Comparison of ENCODE assay signal across 28 cellular contexts in the genomic region with DNA sequence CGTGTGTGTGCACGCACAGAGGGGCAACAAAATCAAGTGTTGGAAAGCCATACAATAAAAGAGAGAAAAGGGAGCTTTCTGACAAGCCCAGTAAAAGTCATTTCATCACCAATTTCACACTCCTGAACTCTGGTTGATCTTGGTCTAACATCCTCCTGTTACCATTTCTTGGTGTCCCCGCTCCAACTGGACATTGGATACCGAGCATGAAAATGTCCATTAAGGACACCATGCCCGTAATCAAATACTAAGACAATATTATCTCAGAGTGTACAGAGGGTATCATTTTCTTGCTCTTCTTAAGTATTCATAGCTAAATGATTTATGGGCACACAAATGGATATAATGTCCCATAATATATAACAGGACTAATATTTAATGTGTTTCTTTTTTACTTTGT.
"Had no signal": no experiment of that assay in that cellular context is flagged by ENCODE, and none has a peak within 500 bp of the region (broad histone marks: within the 10 kb centered on the region; RNA-seq: fewer than 3 reads in every experiment).

No MANE protein-coding gene starts in this region.

- H3K36me3 Mint-ChIP-seq: stimulated activated effector memory CD8-positive, alpha-beta T cell treated with anti-CD3 and anti-CD28 coated beads, Interleukin-12 subunit alpha, Interleukin-12 subunit beta, amount 100 ng/mL, for 72 hours; stimulated activated memory B cell treated with anti-CD40 and anti-IgM and Interleukin-4, amounts not matched to agents 10 μg/mL and 1 μg/mL and 100 μg/mL, for 72 hours; stimulated activated naive B cell treated with anti-CD40 and anti-IgM and Interleukin-4, amounts not matched to agents 10 μg/mL and 1 μg/mL and 100 μg/mL, for 72 hours; type B pancreatic cell had no signal

- H3K27ac ChIP-seq: stomach, suprapubic skin, testis, thoracic aorta, thyroid gland, tibial artery, tibial nerve, transverse colon, upper lobe of left lung, upper lobe of right lung, uterus, vagina had no signal

- H3K27ac Mint-ChIP-seq: stimulated activated effector memory CD8-positive, alpha-beta T cell treated with anti-CD3 and anti-CD28 coated beads, Interleukin-12 subunit alpha, Interleukin-12 subunit beta, amount 100 ng/mL, for 72 hours; stimulated activated memory B cell treated with anti-CD40 and anti-IgM and Interleukin-4, amounts not matched to agents 10 μg/mL and 1 μg/mL and 100 μg/mL, for 72 hours; stimulated activated naive B cell treated with anti-CD40 and anti-IgM and Interleukin-4, amounts not matched to agents 10 μg/mL and 1 μg/mL and 100 μg/mL, for 72 hours; stimulated activated naive CD8-positive, alpha-beta T cell treated with anti-CD3 and anti-CD28 coated beads, Interleukin-15, amount 100 ng/mL, for 72 hours; stimulated activated naive CD8-positive, alpha-beta T cell treated with anti-CD3 and anti-CD28 coated beads, Interleukin-15, Interleukin-2, amounts not matched to agents 100 ng/mL and 50 ng/mL, for 24 hours; type B pancreatic cell had no signal

- H3K4me1 Mint-ChIP-seq: stimulated activated effector memory CD8-positive, alpha-beta T cell treated with anti-CD3 and anti-CD28 coated beads, Interleukin-12 subunit alpha, Interleukin-12 subunit beta, amount 100 ng/mL, for 72 hours; stimulated activated memory B cell treated with anti-CD40 and anti-IgM and Interleukin-4, amounts not matched to agents 10 μg/mL and 1 μg/mL and 100 μg/mL, for 72 hours; stimulated activated naive B cell treated with anti-CD40 and anti-IgM and Interleukin-4, amounts not matched to agents 10 μg/mL and 1 μg/mL and 100 μg/mL, for 72 hours; stimulated activated naive CD8-positive, alpha-beta T cell treated with anti-CD3 and anti-CD28 coated beads, Interleukin-15, amount 100 ng/mL, for 72 hours had no signal

- H3K27me3 Mint-ChIP-seq: stimulated activated memory B cell treated with anti-CD40 and anti-IgM and Interleukin-4, amounts not matched to agents 10 μg/mL and 1 μg/mL and 100 μg/mL, for 72 hours; stimulated activated naive CD8-positive, alpha-beta T cell treated with anti-CD3 and anti-CD28 coated beads, Interleukin-15, amount 100 ng/mL, for 72 hours; type B pancreatic cell had no signal

- H3K4me1 ChIP-seq: suprapubic skin, testis, tibial nerve, transverse colon, upper lobe of right lung, uterus had no signal

- H3K27me3 ChIP-seq: stomach, suprapubic skin, testis, thyroid gland, tibial artery, tibial nerve, transverse colon, upper lobe of left lung, upper lobe of right lung, uterus, vagina had no signal

- DNase-seq: stimulated activated CD4-positive, alpha-beta T cell treated with anti-CD3 and anti-CD28 coated beads, Interleukin-2, amount 100 ng/mL, for 48 hours; stimulated activated CD4-positive, alpha-beta T cell treated with anti-CD3 and anti-CD28 coated beads, Interleukin-4, amount 100 ng/mL, for 1 hour; stimulated activated CD4-positive, alpha-beta T cell treated with anti-CD3 and anti-CD28 coated beads, Interleukin-4, amount 100 ng/mL, for 24 hours; stimulated activated CD4-positive, alpha-beta T cell treated with anti-CD3 and anti-CD28 coated beads, Interleukin-4, amount 100 ng/mL, for 4 hours; stimulated activated CD8-positive, alpha-beta memory T cell treated with anti-CD3 and anti-CD28 coated beads, Interleukin-4, amount 100 ng/mL, for 48 hours; stimulated activated naive B cell treated with anti-CD40 and anti-IgM and Interleukin-4, amounts not matched to agents 10 μg/mL and 1 μg/mL and 100 μg/mL, for 72 hours; stimulated activated naive CD4-positive, alpha-beta T cell; stimulated activated naive CD4-positive, alpha-beta T cell treated with Interleukin-2 at 50 U/mL for 16 hours; stimulated activated naive CD8-positive, alpha-beta T cell treated with anti-CD3 and anti-CD28 coated beads, Interleukin-15, amount 100 ng/mL, for 72 hours; stimulated activated naive CD8-positive, alpha-beta T cell treated with anti-CD3 and anti-CD28 coated beads, Interleukin-15, Interleukin-2, amounts not matched to agents 100 U/mL and 50 U/mL, for 24 hours; stomach; substantia nigra; testis; thyroid gland; tibial artery; transverse colon; trophoblast cell; upper lobe of left lung; upper lobe of right lung; uterus had no signal

- H3K9me3 Mint-ChIP-seq: stimulated activated effector memory CD8-positive, alpha-beta T cell treated with anti-CD3 and anti-CD28 coated beads, Interleukin-12 subunit alpha, Interleukin-12 subunit beta, amount 100 ng/mL, for 72 hours; stimulated activated naive CD8-positive, alpha-beta T cell treated with anti-CD3 and anti-CD28 coated beads, Interleukin-15, Interleukin-2, amounts not matched to agents 100 ng/mL and 50 ng/mL, for 24 hours had no signal

- H3K4me3 Mint-ChIP-seq: stimulated activated effector memory CD8-positive, alpha-beta T cell treated with anti-CD3 and anti-CD28 coated beads, Interleukin-12 subunit alpha, Interleukin-12 subunit beta, amount 100 ng/mL, for 72 hours; stimulated activated memory B cell treated with anti-CD40 and anti-IgM and Interleukin-4, amounts not matched to agents 10 μg/mL and 1 μg/mL and 100 μg/mL, for 72 hours; stimulated activated naive B cell treated with anti-CD40 and anti-IgM and Interleukin-4, amounts not matched to agents 10 μg/mL and 1 μg/mL and 100 μg/mL, for 72 hours; stimulated activated naive CD8-positive, alpha-beta T cell treated with anti-CD3 and anti-CD28 coated beads, Interleukin-15, amount 100 ng/mL, for 72 hours; stimulated activated naive CD8-positive, alpha-beta T cell treated with anti-CD3 and anti-CD28 coated beads, Interleukin-15, Interleukin-2, amounts not matched to agents 100 ng/mL and 50 ng/mL, for 24 hours; type B pancreatic cell had no signal

- H3K36me3 ChIP-seq: stomach, suprapubic skin, thoracic aorta, thyroid gland, tibial artery, tibial nerve, transverse colon, upper lobe of left lung, upper lobe of right lung, uterus, vagina had no signal

- H3K4me3 ChIP-seq: stomach, suprapubic skin, testis, thoracic aorta, thyroid gland, tibial artery, tibial nerve, transverse colon, upper lobe of left lung, upper lobe of right lung, uterus, vagina had no signal

- H3K9me3 ChIP-seq: stomach, suprapubic skin, testis, thoracic aorta, thyroid gland, tibial artery, tibial nerve, transverse colon, upper lobe of left lung, upper lobe of right lung, uterus, vagina had no signal
